In genomic region chr13:99434258-99434788, GRCh38 we compare ENCODE assay signal across 10 cellular contexts.
DNase-seq lines count a peak whose midpoint lies in the region; ATAC-seq and FAIRE-seq lines count a peak whose summit lies in the region.
"Had no signal": no experiment of that assay in that cellular context is flagged by ENCODE, and none has a peak within 500 bp of the region (broad histone marks: within the 10 kb centered on the region; RNA-seq: fewer than 3 reads in every experiment).

No MANE protein-coding gene starts in this region.

- H3K4me1 ChIP-seq in BLaER1 (peaks cover 54% of the 10 kb centered on the region), neuronal stem cell (ENCODE audit: control insufficient read depth in 2 of 2, insufficient read depth in 1 of 2, low read depth in 1 of 2, low read length in 2 of 2) (peaks cover 13 to 14% of the 10 kb centered on the region in 2 donors)

- H3K4me2 ChIP-seq in BLaER1, result peak overlapping the region; percentile 91; the same call in 1 of the 2 replicates
- no peak overlapping the region for H3K4me2 ChIP-seq in neuronal stem cell (ENCODE audit: insufficient read depth, low read length, poor library complexity, severe bottlenecking)

- no peak overlapping the region for H4K8ac ChIP-seq in neuronal stem cell (ENCODE audit: low read depth, low read length)

- H3K4ac ChIP-seq in neuronal stem cell (ENCODE audit: low read length), result no peak overlapping the region

- H3K23ac ChIP-seq in neuronal stem cell (ENCODE audit: low read depth, low read length, poor library complexity), result no peak overlapping the region

- H4K20me1 ChIP-seq in BLaER1, result no peaks in the 10 kb centered on the region

- H3K18ac ChIP-seq in neuronal stem cell (ENCODE audit: low read length), result no peak overlapping the region

- H2AK5ac ChIP-seq in neuronal stem cell (ENCODE audit: low read depth, low read length), result no peak overlapping the region

- no peak for ATAC-seq in HG02870 (IDR thresholded peaks at IDR 0.05; ENCODE audit: unreplicated experiment)

- no peak overlapping the region for H2BK120ac ChIP-seq in neuronal stem cell (ENCODE audit: low read depth, low read length)

- H3K36me3 ChIP-seq in BLaER1 (no peaks in the 10 kb centered on the region), neuronal stem cell (replicated peaks in 1 of 2; ENCODE audit: control insufficient read depth in 2 of 2, insufficient read depth in 2 of 2, low read length in 2 of 2) (no peaks in the 10 kb centered on the region)
- H3K36me3 ChIP-seq: upper lobe of left lung had no signal

- no peak overlapping the region for H4K91ac ChIP-seq in neuronal stem cell (ENCODE audit: low read depth, low read length, poor library complexity)

- H3K27ac ChIP-seq in BLaER1 (no peak overlapping the region), neuronal stem cell (replicated peaks; ENCODE audit: low read length) (no peak overlapping the region)

- H3K27me3 ChIP-seq in BLaER1, result no peaks in the 10 kb centered on the region
- H3K27me3 ChIP-seq in neuronal stem cell (ENCODE audit: control insufficient read depth in 3 of 3, insufficient read depth in 3 of 3, low read depth in 1 of 3, low read length in 3 of 3), result peaks cover 0 to 12% (median 2%) of the 10 kb centered on the region in 3 experiments
- H3K27me3 ChIP-seq: upper lobe of left lung had no signal

- H2BK5ac ChIP-seq in neuronal stem cell (ENCODE audit: low read length), result no peak overlapping the region

- H3K14ac ChIP-seq in neuronal stem cell (ENCODE audit: low read length), result no peak overlapping the region

- H2AFZ ChIP-seq in neuronal stem cell (ENCODE audit: low read length), result peak overlapping the region; percentile 49

- H2BK12ac ChIP-seq in neuronal stem cell (ENCODE audit: low read length), result no peak overlapping the region

- no peak overlapping the region for H3K9ac ChIP-seq in BLaER1
- no peak overlapping the region for H3K9ac ChIP-seq in neuronal stem cell (ENCODE audit: low read depth, low read length, poor library complexity)

- FAIRE-seq in RCC 7860 (lab: Jason Lieb, UNC), result no peak
- FAIRE-seq: A204.1 had no signal

- no CpG with 5 or more reads among the region's 17 CpGs for WGBS in neuronal stem cell (ENCODE audit: extremely low coverage in 2 of 2, insufficient read length in 2 of 2, insufficient replicate concordance in 1 of 2), 2 donors

- H3K79me1 ChIP-seq in neuronal stem cell (ENCODE audit: low read depth, low read length), result no peaks in the 10 kb centered on the region

- H3K4me3 ChIP-seq in BLaER1, result no peak overlapping the region
- H3K4me3 ChIP-seq in neuronal stem cell (ENCODE audit: low read length in 2 of 2), result no peak overlapping the region
- H3K4me3 ChIP-seq: upper lobe of left lung had no signal

- H2BK15ac ChIP-seq in neuronal stem cell (ENCODE audit: low read length), result no peak overlapping the region

- H3K9me3 ChIP-seq in BLaER1 (peaks cover 16% of the 10 kb centered on the region), neuronal stem cell (replicated peaks in 1 of 2; ENCODE audit: control insufficient read depth in 2 of 2, insufficient read depth in 1 of 2, low read depth in 1 of 2, low read length in 2 of 2) (no peaks in the 10 kb centered on the region)
- H3K9me3 ChIP-seq: upper lobe of left lung had no signal

- DNase-seq in RCC 7860 (ENCODE audit: low spot score), result peak; percentile 43
- DNase-seq in activated T-helper 1 cell treated with anti-CD3 and anti-CD28 coated beads, Interleukin-2, amount 50 U/mL, for 16 hours (ENCODE audit: low read depth in 1 of 2, low spot score in 1 of 2), result peak; percentile 49 to 72
- no peak for DNase-seq in neuronal stem cell (ENCODE audit: low spot score)
- no peak for DNase-seq in GOT3 (lab: John Stamatoyannopoulos, UW)
- DNase-seq in SIG-M5 treated with dmso at 0.1 percent for 504 hours (lab: John Stamatoyannopoulos, UW; ENCODE audit: unreplicated experiment), result no peak
- no peak for DNase-seq in AG20443 (ENCODE audit: low spot score)

Comparison
In these comparisons a context has a peak if more than half of its experiments do, and no peak if none do; other contexts are left out.
1. DNase-seq: peak in RCC 7860 (single experiment) and activated T-helper 1 cell treated with anti-CD3 and anti-CD28 coated beads, Interleukin-2, amount 50 U/mL, for 16 hours (2 of 2); none in neuronal stem cell (single experiment), GOT3 (single experiment), SIG-M5 treated with dmso at 0.1 percent for 504 hours (single experiment) and AG20443 (single experiment).